ENCODE assay signal across 9 cellular contexts in genomic region chr2:69917854-69918253, GRCh38. TPM values are rescaled to one million over a fixed set of nuclear protein-coding genes. Genes with fewer than 3 reads are reported as not detected.
A peak's percentile ranks its signal among the peaks of the same experiment; 100 is the strongest.
DNase-seq lines count a peak whose midpoint lies in the region; ATAC-seq and TF ChIP-seq lines count a peak whose summit lies in the region.
"Had no signal": no experiment of that assay in that cellular context is flagged by ENCODE, and none has a peak within 500 bp of the region (broad histone marks: within the 10 kb centered on the region; RNA-seq: fewer than 3 reads in every experiment).

No MANE protein-coding gene starts in this region.

- H3K4me2 ChIP-seq in osteoblast (ENCODE audit: insufficient read depth, low read length) = peak overlapping the region; percentile 41

- peaks cover 32% of the 10 kb centered on the region for H3K79me2 ChIP-seq in osteoblast (ENCODE audit: insufficient read depth, low read length)

- no peaks in the 10 kb centered on the region for H4K20me1 ChIP-seq in osteoblast (ENCODE audit: insufficient read depth, low read length)

- peak overlapping the region; percentile 15 for H3K4me3 ChIP-seq in endodermal cell (ENCODE audit: low read length)
- H3K4me3 ChIP-seq in osteoblast (ENCODE audit: insufficient read depth, low read length) = peak overlapping the region; percentile 9
- no peak overlapping the region for H3K4me3 ChIP-seq in CD8-positive, alpha-beta T cell (ENCODE audit: low read depth, low read length)

- no peak overlapping the region for H3K9ac ChIP-seq in endodermal cell (ENCODE audit: extremely low read depth, low read length, poor library complexity, severe bottlenecking)

- H2AFZ ChIP-seq in osteoblast (ENCODE audit: low read length) = peak overlapping the region; percentile 40

- DNase-seq in EH (ENCODE audit: low read depth) (peak; percentile 85), NOMO-1 treated with DMSO at 0.1 percent for 48 hours (lab: John Stamatoyannopoulos, UW; ENCODE audit: unreplicated experiment) (peak; percentile 31), endodermal cell (no peak), osteoblast (ENCODE audit: insufficient read length, low spot score, missing footprints) (peak; percentile 93), NCI-H524 treated with DMSO at 0.1 percent for 48 hours (lab: John Stamatoyannopoulos, UW) (no peak), left colon (no peak)
- DNase-seq in CD8-positive, alpha-beta T cell = no peak
- DNase-seq: activated CD4-positive, alpha-beta T cell treated with anti-CD3 and anti-CD28 coated beads for 4 hours had no signal

- H3K27me3 ChIP-seq in endodermal cell (ENCODE audit: control insufficient read depth, insufficient read depth, low read length, poor library complexity, severe bottlenecking) = peaks cover 9% of the 10 kb centered on the region
- H3K27me3 ChIP-seq in osteoblast (ENCODE audit: insufficient read depth, low read length) = no peaks in the 10 kb centered on the region
- no peaks in the 10 kb centered on the region for H3K27me3 ChIP-seq in CD8-positive, alpha-beta T cell (ENCODE audit: insufficient read depth, low read length)

- no peak overlapping the region for H3K27ac Mint-ChIP-seq in endodermal cell
- no peak overlapping the region for H3K27ac Mint-ChIP-seq in CD8-positive, alpha-beta T cell

- H3K36me3 ChIP-seq in endodermal cell (ENCODE audit: control insufficient read depth, insufficient read depth, low read length) (peaks cover 6% of the 10 kb centered on the region), osteoblast (ENCODE audit: insufficient read depth, low read length) (peaks cover 40% of the 10 kb centered on the region)
- H3K36me3 ChIP-seq in CD8-positive, alpha-beta T cell (ENCODE audit: insufficient read depth, low read length) = peaks cover 2% of the 10 kb centered on the region

- ATAC-seq in HG03045 (IDR thresholded peaks at IDR 0.05; ENCODE audit: unreplicated experiment) = no peak
- no peak for ATAC-seq in left colon
- ATAC-seq in CD8-positive, alpha-beta T cell = no peak

- TF ChIP-seq CTCF in endodermal cell (conservative IDR thresholded peaks at IDR 0.05) = no peak
- TF ChIP-seq CTCF in osteoblast (IDR thresholded peaks at IDR 0.05; ENCODE audit: extremely low read depth, low read depth, low read length) = no peak
- TF ChIP-seq CTCF in CD8-positive, alpha-beta T cell (IDR thresholded peaks at IDR 0.05) = no peak

- intact Hi-C loops in left colon (cut with DNase I, micrococcal nuclease) = no loop called here
- intact Hi-C loops in CD8-positive, alpha-beta T cell (cut with DNase I, micrococcal nuclease) = loop anchor here (2.0 to 10.0 kb wide), 3 partner anchors 13 to 193 kb away; no protein-coding TSS in a partner anchor

- H3K36me3 Mint-ChIP-seq in endodermal cell (ENCODE audit: low read depth) = peaks cover 8% of the 10 kb centered on the region
- H3K36me3 Mint-ChIP-seq in CD8-positive, alpha-beta T cell = peaks cover 48% of the 10 kb centered on the region

- POLR2A ChIA-PET in CD8-positive, alpha-beta T cell (lab: Charles Lee) = interaction anchor here (0.6 to 0.7 kb wide), 2 partner anchors 198 to 236 kb away, joined by 3 to 4 read pairs; no protein-coding TSS in a partner anchor

- peaks cover 9% of the 10 kb centered on the region for H3K4me1 Mint-ChIP-seq in endodermal cell
- H3K4me1 Mint-ChIP-seq in CD8-positive, alpha-beta T cell (ENCODE audit: low read depth) = peaks cover 30% of the 10 kb centered on the region

- CTCF ChIA-PET in CD8-positive, alpha-beta T cell (lab: Charles Lee) = no interaction called here

- H3K9me3 ChIP-seq in endodermal cell (ENCODE audit: control insufficient read depth, low read length) (no peaks in the 10 kb centered on the region), osteoblast (ENCODE audit: low read depth, low read length) (no peaks in the 10 kb centered on the region)
- no peaks in the 10 kb centered on the region for H3K9me3 ChIP-seq in CD8-positive, alpha-beta T cell (ENCODE audit: low read length)

- H3K9me3 Mint-ChIP-seq in endodermal cell = no peaks in the 10 kb centered on the region
- H3K9me3 Mint-ChIP-seq in CD8-positive, alpha-beta T cell = no peaks in the 10 kb centered on the region

- H3K27ac ChIP-seq in endodermal cell (ENCODE audit: low read depth, low read length) (no peak overlapping the region), osteoblast (ENCODE audit: low read depth, low read length) (peak overlapping the region; percentile 73)
- no peak overlapping the region for H3K27ac ChIP-seq in CD8-positive, alpha-beta T cell (ENCODE audit: low read depth, low read length)

- WGBS in endodermal cell (ENCODE audit: insufficient coverage in 1 of 2, insufficient read length in 1 of 2), 2 experiments = 66 to 72% methylated on average over 3 of the region's 3 CpGs

- peaks cover 4% of the 10 kb centered on the region for H3K4me1 ChIP-seq in endodermal cell (ENCODE audit: control insufficient read depth, insufficient read depth, low read length)
- peaks cover 34% of the 10 kb centered on the region for H3K4me1 ChIP-seq in osteoblast (ENCODE audit: insufficient read depth, low read length)
- H3K4me1 ChIP-seq in CD8-positive, alpha-beta T cell (ENCODE audit: insufficient read depth, low read length) = peaks cover 21% of the 10 kb centered on the region

- no peaks in the 10 kb centered on the region for H3K27me3 Mint-ChIP-seq in endodermal cell (ENCODE audit: insufficient read depth)
- H3K27me3 Mint-ChIP-seq in CD8-positive, alpha-beta T cell (ENCODE audit: low read depth) = no peaks in the 10 kb centered on the region

- H3K4me3 Mint-ChIP-seq in endodermal cell = no peak overlapping the region
- H3K4me3 Mint-ChIP-seq in CD8-positive, alpha-beta T cell = no peak overlapping the region

RNA-seq across cellular contexts. Expression of gene MXD1, which starts 2.9 kb away (rescaled TPM):
- total RNA-seq in endodermal cell (1 to 10 TPM in 1 of 2 donors, under 1 TPM in 1; 0.73 to 5.5 TPM), osteoblast (13.8 and 14.5 TPM in 2 replicates), left colon (100 to 1,000 TPM; 136 to 244 TPM)
- 5.1 TPM for polyA plus RNA-seq in endodermal cell (2013, experiment 1 of 2)
- polyA plus RNA-seq in endodermal cell (2013, experiment 2 of 2) = 6.1 TPM
- 10 to 100 TPM; 38.8 to 39.1 TPM for total RNA-seq in CD8-positive, alpha-beta T cell

RNA-seq across cellular contexts. Expression of gene SNRNP27, which starts 24.1 kb away (rescaled TPM):
- 10 to 100 TPM; 56.2 to 64.9 TPM for total RNA-seq in endodermal cell
- polyA plus RNA-seq in endodermal cell (2013, experiment 1 of 2) = 58.2 TPM
- polyA plus RNA-seq in endodermal cell (2013, experiment 2 of 2) = 53.0 TPM
- total RNA-seq in osteoblast = 35.1 and 38.6 TPM in 2 replicates
- total RNA-seq in left colon = 10 to 100 TPM; 30.7 to 32.7 TPM
- total RNA-seq in CD8-positive, alpha-beta T cell = 10 to 100 TPM; 47.9 to 58.5 TPM

RNA-seq across cellular contexts. Expression of gene ASPRV1, which starts 43.6 kb away (rescaled TPM):
- total RNA-seq in endodermal cell (under 1 TPM; 0.84 to 0.91 TPM), osteoblast (0.29 and 0.72 TPM in 2 replicates), left colon (1 to 10 TPM in 1 of 2 donors, under 1 TPM in 1; 0.43 to 1.2 TPM)
- polyA plus RNA-seq in endodermal cell (2013, experiment 1 of 2) = 0.89 TPM
- polyA plus RNA-seq in endodermal cell (2013, experiment 2 of 2) = 1.0 TPM
- under 1 TPM; 0.73 to 0.86 TPM for total RNA-seq in CD8-positive, alpha-beta T cell

Comparison
In these comparisons a context has a peak if more than half of its experiments do, and no peak if none do; other contexts are left out.
1. DNase-seq: peak in EH (single experiment), NOMO-1 treated with DMSO at 0.1 percent for 48 hours (single experiment) and osteoblast (single experiment); none in endodermal cell (single experiment), NCI-H524 treated with DMSO at 0.1 percent for 48 hours (single experiment), left colon (0 of 2) and CD8-positive, alpha-beta T cell (0 of 7).
2. intact Hi-C loops: an anchor here in CD8-positive, alpha-beta T cell (2.0 to 10.0 kb wide); none called in left colon.